ENCODE assay signal across 15 cellular contexts in genomic region chr7:33400214-33400538, GRCh38.
DNase-seq lines count a peak whose midpoint lies in the region; ATAC-seq and TF ChIP-seq lines count a peak whose summit lies in the region.
"Had no signal": no experiment of that assay in that cellular context is flagged by ENCODE, and none has a peak within 500 bp of the region (broad histone marks: within the 10 kb centered on the region; RNA-seq: fewer than 3 reads in every experiment).

No MANE protein-coding gene starts in this region.

- H3K27me3 ChIP-seq in ovary = no peaks in the 10 kb centered on the region
- H3K27me3 ChIP-seq: BLaER1 had no signal

- H3K27ac ChIP-seq in ovary = no peak overlapping the region
- H3K27ac ChIP-seq: BLaER1, HL-60 had no signal

- no peak overlapping the region for H3K4me3 ChIP-seq in ovary
- H3K4me3 ChIP-seq: BLaER1, GM23338 had no signal

- intact Hi-C loops in ovary (cut with DNase I) = no loop called here

- no peak for TF ChIP-seq CTCF in ovary (IDR thresholded peaks at IDR 0.05)

- TF ChIP-seq POLR2A in ovary (IDR thresholded peaks at IDR 0.05) = no peak

- TF ChIP-seq EP300 in ovary (IDR thresholded peaks at IDR 0.05) = no peak

- ATAC-seq in SK-N-SH treated with all-trans-retinoic acid at 6 μM for 48 hours (no peak), HG02870 (IDR thresholded peaks at IDR 0.05; ENCODE audit: unreplicated experiment) (no peak)
- ATAC-seq: GM23338 had no signal

- no peaks in the 10 kb centered on the region for H3K36me3 ChIP-seq in ovary
- H3K36me3 ChIP-seq: BLaER1 had no signal

- DNase-seq in NCI-H2171 treated with DMSO at 0.1 percent for 48 hours (lab: John Stamatoyannopoulos, UW) (peak; percentile 52), NCI-H2171 (lab: John Stamatoyannopoulos, UW) (no peak), NCI-H146 (lab: John Stamatoyannopoulos, UW) (peak; percentile 88), NCI-H526 (lab: John Stamatoyannopoulos, UW) (no peak), ovary (no peak)
- DNase-seq: 8988T; CD4-positive, alpha-beta memory T cell; DMS153; GDM1; HCEC 1CT had no signal

- 38 to 60% (median 47%) methylated on average over 1 of the region's 1 CpG for WGBS in ovary, 3 donors

- H3K9me3 ChIP-seq in ovary = no peaks in the 10 kb centered on the region
- H3K9me3 ChIP-seq: BLaER1 had no signal

- H3K4me1 ChIP-seq in ovary (ENCODE audit: insufficient read depth) = no peaks in the 10 kb centered on the region
- H3K4me1 ChIP-seq: BLaER1 had no signal

TF ChIP-seq in SK-N-SH treated with all-trans-retinoic acid at 6 μM for 48 hours, 23 proteins besides CTCF, POLR2A, EP300 and RAD21:
- 0 out of 2 replicates have a peak, but pooled peaks have one; percentile 52 for TF ChIP-seq ESRRG (CRISPR knock-in tag; IDR thresholded peaks at IDR 0.05)
- TF ChIP-seq ZFP30 (CRISPR knock-in tag; IDR thresholded peaks at IDR 0.05) = no peak
- TF ChIP-seq OSR1 (CRISPR knock-in tag; IDR thresholded peaks at IDR 0.05) = no peak
- no peak for TF ChIP-seq ARNTL (CRISPR knock-in tag; IDR thresholded peaks at IDR 0.05; ENCODE audit: borderline replicate concordance, low read depth)
- TF ChIP-seq TCF4 (CRISPR knock-in tag; IDR thresholded peaks at IDR 0.05; ENCODE audit: borderline replicate concordance) = peak; percentile 71
- TF ChIP-seq ZFP3 (CRISPR knock-in tag; IDR thresholded peaks at IDR 0.05) = no peak
- no peak for TF ChIP-seq TOX (CRISPR knock-in tag; IDR thresholded peaks at IDR 0.05; ENCODE audit: borderline replicate concordance)
- no peak for TF ChIP-seq BACH2 (CRISPR knock-in tag; IDR thresholded peaks at IDR 0.05; ENCODE audit: borderline replicate concordance)
- 0 out of 2 replicates have a peak, but pooled peaks have one; percentile 20 for TF ChIP-seq ZNF8 (CRISPR knock-in tag; IDR thresholded peaks at IDR 0.05)
- TF ChIP-seq POU6F1 (CRISPR knock-in tag; IDR thresholded peaks at IDR 0.05; ENCODE audit: borderline replicate concordance, low read depth) = no peak
- TF ChIP-seq CSDC2 (CRISPR knock-in tag; IDR thresholded peaks at IDR 0.05) = no peak
- TF ChIP-seq ISL1 (CRISPR knock-in tag; IDR thresholded peaks at IDR 0.05) = peak; percentile 14; the same call in 1 of the 2 replicates
- no peak for TF ChIP-seq RARB (CRISPR knock-in tag; IDR thresholded peaks at IDR 0.05)
- no peak for TF ChIP-seq GLIS3 (CRISPR knock-in tag; IDR thresholded peaks at IDR 0.05)
- TF ChIP-seq PPARA (CRISPR knock-in tag; IDR thresholded peaks at IDR 0.05; ENCODE audit: borderline replicate concordance) = no peak
- TF ChIP-seq PATZ1 (CRISPR knock-in tag; IDR thresholded peaks at IDR 0.05; ENCODE audit: borderline replicate concordance) = no peak
TF ChIP-seq in SK-N-SH treated with all-trans-retinoic acid at 6 μM for 48 hours: peak in this region for 4.

Comparison
In these comparisons a context has a peak if more than half of its experiments do, and no peak if none do; other contexts are left out.
1. DNase-seq: peak in NCI-H2171 treated with DMSO at 0.1 percent for 48 hours (single experiment) and NCI-H146 (single experiment); none in NCI-H2171 (single experiment), NCI-H526 (0 of 2) and ovary (0 of 5).